33 cellular contexts compared by ENCODE assay signal in genomic region chr3:17514597-17514996, GRCh38.
DNase-seq lines count a peak whose midpoint lies in the region; ATAC-seq and TF ChIP-seq lines count a peak whose summit lies in the region.
"Had no signal": no experiment of that assay in that cellular context is flagged by ENCODE, and none has a peak within 500 bp of the region (broad histone marks: within the 10 kb centered on the region; RNA-seq: fewer than 3 reads in every experiment).

No MANE protein-coding gene starts in this region.

- H3K4me1 ChIP-seq in Karpas-422 (ENCODE audit: low read length) (peaks cover 67% of the 10 kb centered on the region), left ventricle myocardium inferior (peaks cover 26% of the 10 kb centered on the region), heart right ventricle (peaks cover 0 to 10% (median 0%) of the 10 kb centered on the region in 9 donors)
- H3K4me1 ChIP-seq: suprapubic skin had no signal

- H3K4me2 ChIP-seq in Karpas-422 (ENCODE audit: low read depth, low read length, poor library complexity, severe bottlenecking): no peak overlapping the region
- H3K4me2 ChIP-seq: neural progenitor cell, PC-9, SK-N-SH had no signal

- intact Hi-C loops in natural killer cell (cut with micrococcal nuclease): no loop called here
- intact Hi-C loops in left ventricle myocardium inferior (cut with micrococcal nuclease): no loop called here
- intact Hi-C loops in heart right ventricle (cut with DNase I): no loop called here

- H3K36me3 ChIP-seq in Karpas-422 (ENCODE audit: insufficient read depth, low read length) (no peaks in the 10 kb centered on the region), left ventricle myocardium inferior (no peaks in the 10 kb centered on the region), heart right ventricle (no peaks in the 10 kb centered on the region)
- H3K36me3 ChIP-seq: left lung, neural progenitor cell, pancreas, suprapubic skin, upper lobe of left lung had no signal

- no peak overlapping the region for H3K9ac ChIP-seq in Karpas-422 (ENCODE audit: low read length)
- H3K9ac ChIP-seq: neural progenitor cell, SK-N-SH had no signal

- H3K4me3 Mint-ChIP-seq in natural killer cell: no peak overlapping the region
- no peak overlapping the region for H3K4me3 Mint-ChIP-seq in natural killer cell treated with Interleukin-12 subunit alpha and Interleukin-12 subunit beta and Interleukin-15 and Interleukin-18, amount 100 ng/mL, for 72 hours
- H3K4me3 Mint-ChIP-seq: activated naive CD8-positive, alpha-beta T cell treated with anti-CD3 and anti-CD28 coated beads, Interleukin-2, amount 50 U/mL, for 24 hours; CD14-positive monocyte; dendritic cell treated with granulocyte-macrophage colony-stimulating factor and Interleukin-4, amounts not matched to agents 40 ng/mL and 50 ng/mL, for 4 days; endodermal cell; HFFc6; neural progenitor cell; stimulated activated naive B cell treated with anti-CD40 and anti-IgM and Interleukin-4, amounts not matched to agents 10 μg/mL and 1 μg/mL and 100 μg/mL, for 72 hours had no signal

- no peaks in the 10 kb centered on the region for H3K27me3 Mint-ChIP-seq in natural killer cell (ENCODE audit: low read depth in 2 of 2)
- no peaks in the 10 kb centered on the region for H3K27me3 Mint-ChIP-seq in natural killer cell treated with Interleukin-12 subunit alpha and Interleukin-12 subunit beta and Interleukin-15 and Interleukin-18, amount 100 ng/mL, for 72 hours
- H3K27me3 Mint-ChIP-seq: activated naive CD8-positive, alpha-beta T cell treated with anti-CD3 and anti-CD28 coated beads, Interleukin-2, amount 50 U/mL, for 24 hours; dendritic cell treated with granulocyte-macrophage colony-stimulating factor and Interleukin-4, amounts not matched to agents 40 ng/mL and 50 ng/mL, for 4 days; stimulated activated naive B cell treated with anti-CD40 and anti-IgM and Interleukin-4, amounts not matched to agents 10 μg/mL and 1 μg/mL and 100 μg/mL, for 72 hours had no signal

- no peaks in the 10 kb centered on the region for H4K20me1 ChIP-seq in Karpas-422 (ENCODE audit: insufficient read depth, low read depth, low read length)

- H3K9me3 ChIP-seq in Karpas-422 (ENCODE audit: low read length) (no peaks in the 10 kb centered on the region), left ventricle myocardium inferior (replicated peaks) (no peaks in the 10 kb centered on the region), heart right ventricle (no peaks in the 10 kb centered on the region)
- H3K9me3 ChIP-seq: left lung, pancreas, SK-N-SH, suprapubic skin, upper lobe of left lung had no signal

- DNase-seq in natural killer cell (no peak), Karpas-422 (no peak), left ventricle myocardium inferior (no peak), heart right ventricle (no peak)
- no peak for DNase-seq in natural killer cell treated with Interleukin-12 subunit alpha and Interleukin-12 subunit beta and Interleukin-15 and Interleukin-18, amount 100 ng/mL, for 72 hours (ENCODE audit: low spot score)
- DNase-seq: activated CD8-positive, alpha-beta memory T cell treated with anti-CD3 and anti-CD28 coated beads, Interleukin-2, amount 50 U/mL, for 4 hours; activated naive CD4-positive, alpha-beta T cell; activated naive CD8-positive, alpha-beta T cell treated with anti-CD3 and anti-CD28 coated beads, Interleukin-2, amount 50 U/mL, for 24 hours; central memory CD4-positive, alpha-beta T cell; DMS79; endodermal cell; GDM1; glutamatergic neuron; GOT3; HFFc6; left lung; mesenchymal stem cell; NK-92 treated with Interleukin-12 subunit alpha and Interleukin-12 subunit beta, amount 100 ng/mL, for 24 hours; pancreas; PC-9; retina; SK-N-SH; small intestine; stimulated activated naive B cell treated with anti-CD40 and anti-IgM and Interleukin-4, amounts not matched to agents 10 μg/mL and 1 μg/mL and 100 μg/mL, for 72 hours; upper lobe of left lung had no signal

- H3K4me3 ChIP-seq in Karpas-422 (ENCODE audit: low read length) (no peak overlapping the region), left ventricle myocardium inferior (no peak overlapping the region), heart right ventricle (no peak overlapping the region)
- H3K4me3 ChIP-seq: left lung, neural progenitor cell, pancreas, PC-9, suprapubic skin, upper lobe of left lung had no signal

- H2AFZ ChIP-seq in Karpas-422 (ENCODE audit: low read length): no peak overlapping the region
- H2AFZ ChIP-seq: neural progenitor cell, PC-9 had no signal

- peaks cover 31 to 32% of the 10 kb centered on the region in 2 donors for H3K4me1 Mint-ChIP-seq in natural killer cell
- H3K4me1 Mint-ChIP-seq in natural killer cell treated with Interleukin-12 subunit alpha and Interleukin-12 subunit beta and Interleukin-15 and Interleukin-18, amount 100 ng/mL, for 72 hours (ENCODE audit: low read depth in 2 of 2): peaks cover 8 to 14% of the 10 kb centered on the region in 2 donors
- H3K4me1 Mint-ChIP-seq: CD14-positive monocyte had no signal

- H3K79me2 ChIP-seq in Karpas-422 (ENCODE audit: low read length): peaks cover 80% of the 10 kb centered on the region

- H3K36me3 Mint-ChIP-seq in natural killer cell: no peaks in the 10 kb centered on the region
- no peaks in the 10 kb centered on the region for H3K36me3 Mint-ChIP-seq in natural killer cell treated with Interleukin-12 subunit alpha and Interleukin-12 subunit beta and Interleukin-15 and Interleukin-18, amount 100 ng/mL, for 72 hours

- H3K27ac ChIP-seq in Karpas-422 (ENCODE audit: low read length) (peak overlapping the region; percentile 66), left ventricle myocardium inferior (replicated peaks) (no peak overlapping the region), heart right ventricle (no peak overlapping the region)
- H3K27ac ChIP-seq: left lung, neural progenitor cell, pancreas, PC-9, suprapubic skin, upper lobe of left lung had no signal

- no peak for TF ChIP-seq CTCF in natural killer cell (IDR thresholded peaks at IDR 0.05)
- no peak for TF ChIP-seq CTCF in left ventricle myocardium inferior (IDR thresholded peaks at IDR 0.05; ENCODE audit: borderline replicate concordance)
- TF ChIP-seq CTCF in heart right ventricle (IDR thresholded peaks at IDR 0.05): no peak

- no peaks in the 10 kb centered on the region for H3K9me3 Mint-ChIP-seq in natural killer cell
- no peaks in the 10 kb centered on the region for H3K9me3 Mint-ChIP-seq in natural killer cell treated with Interleukin-12 subunit alpha and Interleukin-12 subunit beta and Interleukin-15 and Interleukin-18, amount 100 ng/mL, for 72 hours
- H3K9me3 Mint-ChIP-seq: activated naive CD8-positive, alpha-beta T cell treated with anti-CD3 and anti-CD28 coated beads, Interleukin-2, amount 50 U/mL, for 24 hours; CD14-positive monocyte; dendritic cell treated with granulocyte-macrophage colony-stimulating factor and Interleukin-4, amounts not matched to agents 40 ng/mL and 50 ng/mL, for 4 days; endodermal cell; HFFc6; stimulated activated naive B cell treated with anti-CD40 and anti-IgM and Interleukin-4, amounts not matched to agents 10 μg/mL and 1 μg/mL and 100 μg/mL, for 72 hours had no signal

- no peaks in the 10 kb centered on the region for H3K9me2 ChIP-seq in Karpas-422 (replicated peaks; ENCODE audit: insufficient read depth, low read length)
- H3K9me2 ChIP-seq: SK-N-SH had no signal

- no peak overlapping the region for H3K27ac Mint-ChIP-seq in natural killer cell
- H3K27ac Mint-ChIP-seq in natural killer cell treated with Interleukin-12 subunit alpha and Interleukin-12 subunit beta and Interleukin-15 and Interleukin-18, amount 100 ng/mL, for 72 hours: no peak overlapping the region
- H3K27ac Mint-ChIP-seq: activated naive CD8-positive, alpha-beta T cell treated with anti-CD3 and anti-CD28 coated beads, Interleukin-2, amount 50 U/mL, for 24 hours; CD14-positive monocyte; dendritic cell treated with granulocyte-macrophage colony-stimulating factor and Interleukin-4, amounts not matched to agents 40 ng/mL and 50 ng/mL, for 4 days; endodermal cell; HFFc6; neural progenitor cell; stimulated activated naive B cell treated with anti-CD40 and anti-IgM and Interleukin-4, amounts not matched to agents 10 μg/mL and 1 μg/mL and 100 μg/mL, for 72 hours had no signal

- ATAC-seq in natural killer cell: peak in 2 of 3 donors; percentile 36 to 83
- no peak for ATAC-seq in natural killer cell treated with Interleukin-12 subunit alpha and Interleukin-12 subunit beta and Interleukin-15 and Interleukin-18, amount 100 ng/mL, for 72 hours
- peak; percentile 69 for ATAC-seq in HG02610 (IDR thresholded peaks at IDR 0.05; ENCODE audit: unreplicated experiment)
- ATAC-seq in GM18907 (IDR thresholded peaks at IDR 0.05; ENCODE audit: unreplicated experiment): no peak
- no peak for ATAC-seq in GM21423 (IDR thresholded peaks at IDR 0.05; ENCODE audit: unreplicated experiment)
- no peak for ATAC-seq in heart right ventricle
- ATAC-seq: activated naive CD8-positive, alpha-beta T cell treated with anti-CD3 and anti-CD28 coated beads, Interleukin-2, amount 50 U/mL, for 24 hours; HepG2; left lung; pancreas; stimulated activated naive B cell treated with anti-CD40 and anti-IgM and Interleukin-4, amounts not matched to agents 10 μg/mL and 1 μg/mL and 100 μg/mL, for 72 hours had no signal

- H3K27me3 ChIP-seq in Karpas-422 (ENCODE audit: low read length) (no peaks in the 10 kb centered on the region), left ventricle myocardium inferior (ENCODE audit: low read depth) (no peaks in the 10 kb centered on the region), heart right ventricle (no peaks in the 10 kb centered on the region)
- H3K27me3 ChIP-seq: left lung, neural progenitor cell, pancreas, suprapubic skin, upper lobe of left lung had no signal

Comparison
In these comparisons a context has a peak if more than half of its experiments do, and no peak if none do; other contexts are left out.
1. ATAC-seq: peak in natural killer cell (2 of 3) and HG02610 (single experiment); none in natural killer cell treated with Interleukin-12 subunit alpha and Interleukin-12 subunit beta and Interleukin-15 and Interleukin-18, amount 100 ng/mL, for 72 hours (0 of 2), GM18907 (single experiment), GM21423 (single experiment) and heart right ventricle (0 of 8).